Comparison of ENCODE assay signal across 26 cellular contexts in genomic region chr1:204641455-204641854, GRCh38. TPM values are rescaled to one million over a fixed set of nuclear protein-coding genes. Genes with fewer than 3 reads are reported as not detected.
"Had no signal": no experiment of that assay in that cellular context is flagged by ENCODE, and none has a peak within 500 bp of the region (broad histone marks: within the 10 kb centered on the region; RNA-seq: fewer than 3 reads in every experiment).

No MANE protein-coding gene starts in this region.

- H3K4me3 ChIP-seq: coronary artery, dorsolateral prefrontal cortex, esophagus squamous epithelium, gastroesophageal sphincter, heart left ventricle, hepatocyte, left lung, lower lobe of right lung, mucosa of descending colon had no signal

- H3K27ac ChIP-seq: coronary artery, dorsolateral prefrontal cortex, epithelial cell of prostate, esophagus squamous epithelium, gastroesophageal sphincter, heart left ventricle, hepatocyte, left lung, lower lobe of right lung had no signal

- H3K36me3 Mint-ChIP-seq: mesothelial cell of epicardium, naive B cell had no signal

- FAIRE-seq: colon, frontal cortex, islet of Langerhans, keratinocyte had no signal

- H3K4me2 ChIP-seq: hepatocyte had no signal

- H2AFZ ChIP-seq: hepatocyte had no signal

- H3K79me2 ChIP-seq: hepatocyte had no signal

- H3K4me1 ChIP-seq: left lung, lower lobe of right lung had no signal

- H3K27me3 ChIP-seq: dorsolateral prefrontal cortex, gastroesophageal sphincter, hepatocyte, left lung had no signal

- H3K4me3 Mint-ChIP-seq: mesothelial cell of epicardium, naive B cell had no signal

- H3K36me3 ChIP-seq: esophagus squamous epithelium, gastroesophageal sphincter, heart left ventricle, left lung, lower lobe of right lung had no signal

- H3K9me3 ChIP-seq: esophagus squamous epithelium, gastroesophageal sphincter, left lung, lower lobe of right lung, mucosa of descending colon had no signal

- H3K9me3 Mint-ChIP-seq: mesothelial cell of epicardium had no signal

- H3K4me1 Mint-ChIP-seq: naive B cell had no signal

- ATAC-seq: esophagus mucosa, gastroesophageal sphincter, heart left ventricle, left cardiac atrium, left lung, left ventricle myocardium superior, lower lobe of right lung, mucosa of descending colon had no signal

- H3K27ac Mint-ChIP-seq: mesothelial cell of epicardium had no signal

- DNase-seq: dermis blood vessel endothelial cell; dorsolateral prefrontal cortex; effector CD4-positive, alpha-beta T cell; effector memory CD4-positive, alpha-beta T cell; erythroblast; esophagus squamous epithelium; foreskin fibroblast; heart left ventricle; hypothalamus; left cardiac atrium; left lung; left ventricle myocardium superior; lower lobe of right lung; mesenchymal stem cell; mucosa of descending colon; naive B cell had no signal

RNA-seq across cellular contexts. Expression of gene LRRN2, which starts 44.1 kb away (rescaled TPM):
- polyA plus RNA-seq: keratinocyte had no signal
